In genomic region chr17:4605826-4606225, GRCh38 we compare ENCODE assay signal across 16 cellular contexts. TPM values are rescaled to one million over a fixed set of nuclear protein-coding genes. Genes with fewer than 3 reads are reported as not detected.
A peak's percentile ranks its signal among the peaks of the same experiment; 100 is the strongest.
DNase-seq lines count a peak whose midpoint lies in the region; ATAC-seq and TF ChIP-seq lines count a peak whose summit lies in the region.
"Had no signal": no experiment of that assay in that cellular context is flagged by ENCODE, and none has a peak within 500 bp of the region (broad histone marks: within the 10 kb centered on the region; RNA-seq: fewer than 3 reads in every experiment).

No MANE protein-coding gene starts in this region.

- H3K9me3 ChIP-seq in esophagus muscularis mucosa, result no peaks in the 10 kb centered on the region
- no peaks in the 10 kb centered on the region for H3K9me3 ChIP-seq in lower lobe of right lung
- H3K9me3 ChIP-seq in upper lobe of left lung, result no peaks in the 10 kb centered on the region
- H3K9me3 ChIP-seq: A549, colonic mucosa, SJSA1 had no signal

- no peak overlapping the region for H3K27ac Mint-ChIP-seq in activated T-cell treated with anti-CD3 and anti-CD28 coated beads, Interleukin-2, amount 50 U/mL, for 24 hours
- H3K27ac Mint-ChIP-seq: GM23338 had no signal

- H3K27ac ChIP-seq in esophagus muscularis mucosa (replicated peaks in 1 of 4) (peak overlapping the region; percentile 67 to 82 (median 76)), lower lobe of right lung (peak overlapping the region; percentile 46), upper lobe of left lung (peak overlapping the region in 1 of 4 donors; percentile 23)
- H3K27ac ChIP-seq: A549, colonic mucosa, KMS-11, SJSA1 had no signal

- H3K36me3 Mint-ChIP-seq in activated T-cell treated with anti-CD3 and anti-CD28 coated beads, Interleukin-2, amount 50 U/mL, for 24 hours (ENCODE audit: low read depth), result no peaks in the 10 kb centered on the region

- peak in 1 of 2 donors; percentile 50 for ATAC-seq in lower lobe of right lung
- ATAC-seq in upper lobe of left lung (ENCODE audit: low FRiP score in 2 of 2), result peak; percentile 3 to 23
- ATAC-seq: A549, GM23338 had no signal

- peaks cover 20% of the 10 kb centered on the region for H3K27me3 Mint-ChIP-seq in activated T-cell treated with anti-CD3 and anti-CD28 coated beads, Interleukin-2, amount 50 U/mL, for 24 hours

- 56% methylated on average over 12 of the region's 12 CpGs for whole genome bisulfite sequencing in esophagus muscularis mucosa
- 56 to 71% methylated on average over 4 to 12 of the region's 12 CpGs for WGBS in upper lobe of left lung, 2 donors

- TF ChIP-seq EP300 in esophagus muscularis mucosa (IDR thresholded peaks at IDR 0.05) (no peak), upper lobe of left lung (IDR thresholded peaks at IDR 0.05) (no peak)

- DNase-seq in SIG-M5 treated with dmso at 0.1 percent for 504 hours (lab: John Stamatoyannopoulos, UW; ENCODE audit: unreplicated experiment) (peak; percentile 52), SIG-M5 (lab: John Stamatoyannopoulos, UW) (no peak), esophagus muscularis mucosa (ENCODE audit: extremely low spot score) (no peak), lower lobe of right lung (no peak), upper lobe of left lung (no peak), NCI-H446 treated with DMSO at 0.1 percent for 48 hours (lab: John Stamatoyannopoulos, UW) (no peak), NK-92 (lab: John Stamatoyannopoulos, UW; ENCODE audit: unreplicated experiment) (no peak)
- DNase-seq in activated T-cell treated with anti-CD3 and anti-CD28 coated beads, Interleukin-2, amount 50 U/mL, for 24 hours, result no peak
- DNase-seq: activated gamma-delta T cell, colonic mucosa, EL had no signal

- no peak overlapping the region for H3K4me3 Mint-ChIP-seq in activated T-cell treated with anti-CD3 and anti-CD28 coated beads, Interleukin-2, amount 50 U/mL, for 24 hours
- H3K4me3 Mint-ChIP-seq: GM23338 had no signal

- H3K27me3 ChIP-seq in esophagus muscularis mucosa, result no peaks in the 10 kb centered on the region
- no peaks in the 10 kb centered on the region for H3K27me3 ChIP-seq in lower lobe of right lung (ENCODE audit: low read depth)
- no peaks in the 10 kb centered on the region for H3K27me3 ChIP-seq in upper lobe of left lung
- H3K27me3 ChIP-seq: colonic mucosa had no signal

- no peak for TF ChIP-seq CTCF in esophagus muscularis mucosa (IDR thresholded peaks at IDR 0.05)
- no peak for TF ChIP-seq CTCF in lower lobe of right lung (IDR thresholded peaks at IDR 0.05)
- TF ChIP-seq CTCF in upper lobe of left lung (IDR thresholded peaks at IDR 0.05), result no peak

- peaks cover 6% of the 10 kb centered on the region for H3K4me1 Mint-ChIP-seq in activated T-cell treated with anti-CD3 and anti-CD28 coated beads, Interleukin-2, amount 50 U/mL, for 24 hours (ENCODE audit: low read depth)

- H3K36me3 ChIP-seq in esophagus muscularis mucosa, result no peaks in the 10 kb centered on the region
- no peaks in the 10 kb centered on the region for H3K36me3 ChIP-seq in lower lobe of right lung
- no peaks in the 10 kb centered on the region for H3K36me3 ChIP-seq in upper lobe of left lung
- H3K36me3 ChIP-seq: colonic mucosa, SJSA1 had no signal

- intact Hi-C loops in esophagus muscularis mucosa (cut with DNase I) (no loop called here), lower lobe of right lung (cut with DNase I) (no loop called here)

- TF ChIP-seq POLR2A in esophagus muscularis mucosa (IDR thresholded peaks at IDR 0.05; ENCODE audit: low read depth), result no peak
- TF ChIP-seq POLR2A in upper lobe of left lung (IDR thresholded peaks at IDR 0.05), result no peak

- H3K9me3 Mint-ChIP-seq in activated T-cell treated with anti-CD3 and anti-CD28 coated beads, Interleukin-2, amount 50 U/mL, for 24 hours, result no peaks in the 10 kb centered on the region
- H3K9me3 Mint-ChIP-seq: GM23338 had no signal

- no peak overlapping the region for H3K4me3 ChIP-seq in esophagus muscularis mucosa
- no peak overlapping the region for H3K4me3 ChIP-seq in lower lobe of right lung
- H3K4me3 ChIP-seq in upper lobe of left lung, result no peak overlapping the region
- H3K4me3 ChIP-seq: A549, colonic mucosa, GM23338, SJSA1, smooth muscle cell had no signal

- H3K4me1 ChIP-seq in esophagus muscularis mucosa, result peaks cover 27 to 69% (median 57%) of the 10 kb centered on the region in 4 donors
- peaks cover 25% of the 10 kb centered on the region for H3K4me1 ChIP-seq in lower lobe of right lung
- H3K4me1 ChIP-seq in upper lobe of left lung, result peaks cover 6 to 21% (median 17%) of the 10 kb centered on the region in 4 donors
- H3K4me1 ChIP-seq: A549, colonic mucosa, SJSA1 had no signal

RNA-seq across cellular contexts. Expression of gene SMTNL2, which starts 21.5 kb away (rescaled TPM):
- total RNA-seq in esophagus muscularis mucosa, result 1 to 10 TPM; 3.0 to 7.2 (median 4.7) TPM
- 6.4 TPM for total RNA-seq in lower lobe of right lung
- total RNA-seq in upper lobe of left lung, result 1 to 10 TPM in 5 of 6 donors, under 1 TPM in 1; 0.49 to 7.3 (median 3.6) TPM
- total RNA-seq: SJSA1 had no signal

RNA-seq across cellular contexts. Expression of gene ALOX15, which starts 35.7 kb away (rescaled TPM):
- total RNA-seq in esophagus muscularis mucosa (not detected), lower lobe of right lung (6.1 TPM), upper lobe of left lung (10 to 100 TPM in 3 of 6 donors, 1 to 10 TPM in 3; 2.4 to 26.0 (median 10.0) TPM)
- total RNA-seq: SJSA1, smooth muscle cell had no signal

RNA-seq across cellular contexts. Expression of gene GGT6, which starts 45.4 kb away (rescaled TPM):
- total RNA-seq in esophagus muscularis mucosa (not detected), lower lobe of right lung (3.7 TPM), upper lobe of left lung (10 to 100 TPM in 3 of 6 donors, 1 to 10 TPM in 3; 3.8 to 18.7 (median 9.7) TPM)
- total RNA-seq: SJSA1 had no signal

RNA-seq across cellular contexts. Expression of gene MYBBP1A, which starts 50.6 kb away (rescaled TPM):
- total RNA-seq in esophagus muscularis mucosa (10 to 100 TPM; 31.6 to 45.4 (median 36.1) TPM), lower lobe of right lung (38.8 TPM), upper lobe of left lung (100 to 1,000 TPM in 1 of 6 donors, 10 to 100 TPM in 5; 45.2 to 151 (median 57.3) TPM)
